ENCODE assay signal across 26 cellular contexts in genomic region chr3:105328338-105328730, GRCh38.
"Had no signal": no experiment of that assay in that cellular context is flagged by ENCODE, and none has a peak within 500 bp of the region (broad histone marks: within the 10 kb centered on the region; RNA-seq: fewer than 3 reads in every experiment).

No MANE protein-coding gene starts in this region.

- H3K36me3 Mint-ChIP-seq: brain; naive thymus-derived CD8-positive, alpha-beta T cell; neural progenitor cell had no signal

- H3K4me1 ChIP-seq: neural progenitor cell, sigmoid colon, spleen, testis, uterus had no signal

- H3K27me3 ChIP-seq: dorsolateral prefrontal cortex, esophagus squamous epithelium, neural progenitor cell, sigmoid colon, spleen, testis had no signal

- H3K9me3 ChIP-seq: testis, uterus had no signal

- H2AFZ ChIP-seq: neural progenitor cell had no signal

- ATAC-seq: activated CD8-positive, alpha-beta T cell treated with anti-CD3 and anti-CD28 coated beads, Interleukin-2, amount 10 ng/mL, durations not matched to agents 7 days and 5 days; activated naive CD8-positive, alpha-beta T cell treated with anti-CD3 and anti-CD28 coated beads, Interleukin-2, amount 50 U/mL, for 24 hours; effector memory CD8-positive, alpha-beta T cell; left lobe of liver; naive thymus-derived CD8-positive, alpha-beta T cell had no signal

- H3K4me2 ChIP-seq: neural progenitor cell had no signal

- H3K9me3 Mint-ChIP-seq: activated T-helper 1 cell treated with anti-CD3 and anti-CD28 coated beads, Interleukin-12 subunit alpha, Interleukin-12 subunit beta, Interleukin-2, Interleukin-4 antibody, amounts not matched to agents 30 ng/mL and 10 ng/mL and 1 ng/mL, durations not matched to agents 14 hours and 24 hours and 36 hours; central memory CD8-positive, alpha-beta T cell; effector memory CD8-positive, alpha-beta T cell had no signal

- H3K36me3 ChIP-seq: esophagus squamous epithelium, sigmoid colon, spleen, uterus had no signal

- H3K9ac ChIP-seq: neural progenitor cell had no signal

- H3K27me3 Mint-ChIP-seq: central memory CD8-positive, alpha-beta T cell had no signal

- H3K4me3 ChIP-seq: dorsolateral prefrontal cortex, esophagus squamous epithelium, lung, neural progenitor cell, sigmoid colon, spleen, testis, uterus had no signal

- H3K4me3 Mint-ChIP-seq: activated CD8-positive, alpha-beta T cell treated with anti-CD3 and anti-CD28 coated beads, Interleukin-2, amount 10 ng/mL, durations not matched to agents 7 days and 5 days; activated naive CD8-positive, alpha-beta T cell treated with anti-CD3 and anti-CD28 coated beads, Interleukin-2, amount 50 U/mL, for 24 hours; activated T-helper 1 cell treated with anti-CD3 and anti-CD28 coated beads, Interleukin-12 subunit alpha, Interleukin-12 subunit beta, Interleukin-2, Interleukin-4 antibody, amounts not matched to agents 30 ng/mL and 10 ng/mL and 1 ng/mL, durations not matched to agents 14 hours and 24 hours and 36 hours; brain; central memory CD8-positive, alpha-beta T cell; effector memory CD8-positive, alpha-beta T cell; naive thymus-derived CD8-positive, alpha-beta T cell; neural progenitor cell had no signal

- H3K4me1 Mint-ChIP-seq: activated naive CD8-positive, alpha-beta T cell treated with anti-CD3 and anti-CD28 coated beads, Interleukin-2, amount 50 U/mL, for 24 hours; brain; central memory CD8-positive, alpha-beta T cell; naive thymus-derived CD8-positive, alpha-beta T cell; neural progenitor cell had no signal

- DNase-seq: activated CD4-positive, alpha-beta T cell treated with anti-CD3 and anti-CD28 coated beads for 1 hour; activated CD4-positive, alpha-beta T cell treated with anti-CD3 and anti-CD28 coated beads, Interleukin-2, amount 50 U/mL, for 1 hour; activated CD8-positive, alpha-beta T cell treated with anti-CD3 and anti-CD28 coated beads, Interleukin-2, amount 10 ng/mL, durations not matched to agents 7 days and 5 days; activated gamma-delta T cell; activated naive CD4-positive, alpha-beta T cell treated with anti-CD3 and anti-CD28 coated beads, Interleukin-2, amount 50 U/mL, for 16 hours; activated naive CD8-positive, alpha-beta T cell treated with anti-CD3 and anti-CD28 coated beads, Interleukin-2, amount 50 U/mL, for 24 hours; anterior cingulate cortex; dorsolateral prefrontal cortex; effector memory CD8-positive, alpha-beta T cell; esophagus squamous epithelium; foreskin melanocyte; naive thymus-derived CD8-positive, alpha-beta T cell; posterior cingulate gyrus; sigmoid colon; spleen; stimulated activated CD4-positive, alpha-beta T cell treated with anti-CD3 and anti-CD28 coated beads, Interleukin-4, amount 100 ng/mL, for 1 hour; stimulated activated naive CD4-positive, alpha-beta T cell; testis; trophoblast cell; uterus had no signal

- H3K27ac ChIP-seq: dorsolateral prefrontal cortex, esophagus squamous epithelium, neural progenitor cell, sigmoid colon, spleen, testis, uterus had no signal

- H3K27ac Mint-ChIP-seq: activated CD8-positive, alpha-beta T cell treated with anti-CD3 and anti-CD28 coated beads, Interleukin-2, amount 10 ng/mL, durations not matched to agents 7 days and 5 days; activated naive CD8-positive, alpha-beta T cell treated with anti-CD3 and anti-CD28 coated beads, Interleukin-2, amount 50 U/mL, for 24 hours; activated T-helper 1 cell treated with anti-CD3 and anti-CD28 coated beads, Interleukin-12 subunit alpha, Interleukin-12 subunit beta, Interleukin-2, Interleukin-4 antibody, amounts not matched to agents 30 ng/mL and 10 ng/mL and 1 ng/mL, durations not matched to agents 14 hours and 24 hours and 36 hours; brain; effector memory CD8-positive, alpha-beta T cell; naive thymus-derived CD8-positive, alpha-beta T cell; neural progenitor cell had no signal
